In genomic region chr9:92669527-92669889, GRCh38 we compare ENCODE assay signal across 8 cellular contexts. TPM values are rescaled to one million over a fixed set of nuclear protein-coding genes. Genes with fewer than 3 reads are reported as not detected.
DNase-seq lines count a peak whose midpoint lies in the region; ATAC-seq and TF ChIP-seq lines count a peak whose summit lies in the region.

No MANE protein-coding gene starts in this region.

- H3K4me1 ChIP-seq in effector memory CD4-positive, alpha-beta T cell (ENCODE audit: control insufficient read depth, insufficient read depth, low read length, poor library complexity, severe bottlenecking) = peaks cover 7% of the 10 kb centered on the region
- H3K4me1 ChIP-seq in muscle layer of colon (ENCODE audit: insufficient read depth, low read length) = peaks cover 18% of the 10 kb centered on the region
- peaks cover 4 to 24% (median 15%) of the 10 kb centered on the region in 4 donors for H3K4me1 ChIP-seq in transverse colon

- no peaks in the 10 kb centered on the region for H3K27me3 Mint-ChIP-seq in activated B cell treated with CpG ODN at 0.5 μM for 24 hours

- WGBS in transverse colon (ENCODE audit: low coverage in 1 of 2), 2 donors = 1% methylated on average over 29 of the region's 29 CpGs; no CpG with 5 or more reads in 1 of the 2 donors

- TF ChIP-seq EP300 in transverse colon (IDR thresholded peaks at IDR 0.05; ENCODE audit: low read depth) = no peak

- in situ Hi-C loops in transverse colon (cut with MboI; ENCODE audit: low pct_ligation_motif_present in 1 of 4, low pct_unique_long_range_greater_than_20kb in 1 of 4, low sequenced_read_pairs in 3 of 4) = no loop called here

- POLR2A ChIA-PET in activated B cell treated with CpG ODN at 0.5 μM for 24 hours (lab: Charles Lee) = interaction anchor here (1.0 to 1.9 kb wide), 8 partner anchors 59 to 897 kb away, joined by 3 to 24 read pairs (median 6); partner anchors contain the start of genes BICD2, CARD19, CENPP and NOL8

- peak overlapping the region; percentile 96 for H3K27ac ChIP-seq in effector memory CD4-positive, alpha-beta T cell (ENCODE audit: insufficient read depth, low read length, poor library complexity, severe bottlenecking)
- H3K27ac ChIP-seq in muscle layer of colon (ENCODE audit: low read depth, low read length) (peak overlapping the region; percentile 89), transverse colon (peak overlapping the region; percentile 84 to 93 (median 91))

- peak overlapping the region; percentile 95 for H3K4me3 ChIP-seq in GM06990 (replicated peaks; ENCODE audit: low read depth, low read length)
- H3K4me3 ChIP-seq in effector memory CD4-positive, alpha-beta T cell (ENCODE audit: insufficient read depth, low read depth, low read length, poor library complexity, severe bottlenecking) = peak overlapping the region; percentile 97
- H3K4me3 ChIP-seq in muscle layer of colon (ENCODE audit: low read depth in 1 of 2, low read length in 2 of 2) = peak overlapping the region; percentile 86 to 100
- H3K4me3 ChIP-seq in transverse colon = peak overlapping the region; percentile 83 to 94 (median 92)

- no peaks in the 10 kb centered on the region for H3K9me3 Mint-ChIP-seq in activated B cell treated with CpG ODN at 0.5 μM for 24 hours

- no peak for TF ChIP-seq CTCF in GM06990 (IDR thresholded peaks at IDR 0.05; ENCODE audit: insufficient read depth, low read length, poor library complexity, severe bottlenecking)
- TF ChIP-seq CTCF in activated B cell treated with CpG ODN at 0.5 μM for 24 hours (IDR thresholded peaks at IDR 0.05) = no peak
- TF ChIP-seq CTCF in transverse colon (IDR thresholded peaks at IDR 0.05) = no peak

- H3K4me1 Mint-ChIP-seq in activated B cell treated with CpG ODN at 0.5 μM for 24 hours = peaks cover 30% of the 10 kb centered on the region

- DNase-seq in GM06990 (ENCODE audit: extremely low read depth, insufficient read length) = peak; percentile 57
- peak; percentile 42 for DNase-seq in activated B cell treated with CpG ODN at 0.5 μM for 24 hours
- DNase-seq in effector memory CD4-positive, alpha-beta T cell = peak in 2 of 3 donors; percentile 26 to 50
- DNase-seq in transverse colon = peak; percentile 37
- DNase-seq in inferior parietal cortex (ENCODE audit: extremely low spot score) = no peak

- TF ChIP-seq POLR2A in transverse colon (IDR thresholded peaks at IDR 0.05) = no peak

- H3K27me3 ChIP-seq in GM06990 (replicated peaks; ENCODE audit: control insufficient read depth, insufficient read depth, low read length) = no peaks in the 10 kb centered on the region
- H3K27me3 ChIP-seq in effector memory CD4-positive, alpha-beta T cell (replicated peaks; ENCODE audit: control insufficient read depth, insufficient read depth, low read length, poor library complexity, severe bottlenecking) = no peaks in the 10 kb centered on the region
- H3K27me3 ChIP-seq in muscle layer of colon (ENCODE audit: control insufficient read depth in 1 of 2, insufficient read depth in 2 of 2, low read length in 2 of 2) = no peaks in the 10 kb centered on the region
- H3K27me3 ChIP-seq in transverse colon = no peaks in the 10 kb centered on the region

- H3K4me3 Mint-ChIP-seq in activated B cell treated with CpG ODN at 0.5 μM for 24 hours = peak overlapping the region; percentile 96

- CTCF ChIA-PET in activated B cell treated with CpG ODN at 0.5 μM for 24 hours (lab: Charles Lee) = interaction anchor here (1.2 to 2.2 kb wide), 2 partner anchors 94 to 96 kb away, joined by 4 to 8 read pairs; no protein-coding TSS in a partner anchor

- H3K27ac Mint-ChIP-seq in activated B cell treated with CpG ODN at 0.5 μM for 24 hours = peak overlapping the region; percentile 77

- H3K9ac ChIP-seq in muscle layer of colon (ENCODE audit: low read length) = peak overlapping the region; percentile 29

- intact Hi-C loops in activated B cell treated with CpG ODN at 0.5 μM for 24 hours (cut with micrococcal nuclease) (loop anchor here (5.0 kb wide), 1 partner anchor 33 kb away; no protein-coding TSS in a partner anchor), transverse colon (cut with DNase I; ENCODE audit: low total_unique reads) (no loop called here)

- H3K36me3 ChIP-seq in GM06990 (ENCODE audit: control insufficient read depth, insufficient read depth, low read length) = peaks cover 10% of the 10 kb centered on the region
- no peaks in the 10 kb centered on the region for H3K36me3 ChIP-seq in effector memory CD4-positive, alpha-beta T cell (ENCODE audit: control insufficient read depth, insufficient read depth, low read length)
- H3K36me3 ChIP-seq in muscle layer of colon (ENCODE audit: insufficient read depth, low read length) = no peaks in the 10 kb centered on the region
- H3K36me3 ChIP-seq in transverse colon = no peaks in the 10 kb centered on the region

- H3K36me3 Mint-ChIP-seq in activated B cell treated with CpG ODN at 0.5 μM for 24 hours (ENCODE audit: low read depth) = peaks cover 11% of the 10 kb centered on the region

- no peaks in the 10 kb centered on the region for H3K9me3 ChIP-seq in effector memory CD4-positive, alpha-beta T cell (ENCODE audit: control insufficient read depth, low read length)
- H3K9me3 ChIP-seq in muscle layer of colon (ENCODE audit: low read length) (no peaks in the 10 kb centered on the region), transverse colon (no peaks in the 10 kb centered on the region)

- ATAC-seq in HG02798 (IDR thresholded peaks at IDR 0.05; ENCODE audit: poor library complexity, unreplicated experiment) (peak; percentile 8), activated B cell treated with CpG ODN at 0.5 μM for 24 hours (ENCODE audit: low read depth) (no peak), HG02763 (IDR thresholded peaks at IDR 0.05; ENCODE audit: unreplicated experiment) (no peak)

RNA-seq across cellular contexts. Expression of gene IPPK, which starts 0.4 kb away (rescaled TPM):
- total RNA-seq in activated B cell treated with CpG ODN at 0.5 μM for 24 hours = 9.7 and 9.8 TPM in 2 replicates
- total RNA-seq in transverse colon = 10 to 100 TPM in 2 of 4 donors, 1 to 10 TPM in 2; 6.2 to 12.2 (median 10.1) TPM
